ENCODE assay signal across 34 cellular contexts in genomic region chr7:19290066-19290465, GRCh38.
"Had no signal": no experiment of that assay in that cellular context is flagged by ENCODE, and none has a peak within 500 bp of the region (broad histone marks: within the 10 kb centered on the region; RNA-seq: fewer than 3 reads in every experiment).

No MANE protein-coding gene starts in this region.

- H3K27ac Mint-ChIP-seq: activated CD4-positive, alpha-beta memory T cell treated with anti-CD3 and anti-CD28 coated beads for 36 hours; activated CD4-positive, alpha-beta T cell treated with anti-CD3 and anti-CD28 coated beads for 36 hours; activated CD4-positive, alpha-beta T cell treated with anti-CD3 and anti-CD28 coated beads, Interleukin-2, amount 10 ng/mL, durations not matched to agents 24 days and 14 days; activated CD8-positive, alpha-beta memory T cell treated with anti-CD3 and anti-CD28 coated beads, Interleukin-2, amount 10 ng/mL, durations not matched to agents 7 days and 5 days; activated CD8-positive, alpha-beta T cell treated with anti-CD3 and anti-CD28 coated beads, Interleukin-2, amount 10 ng/mL, durations not matched to agents 7 days and 5 days; activated naive CD4-positive, alpha-beta T cell treated with anti-CD3 and anti-CD28 coated beads for 36 hours; activated naive CD4-positive, alpha-beta T cell treated with anti-CD3 and anti-CD28 coated beads, Interleukin-2, amount 50 U/mL, for 24 hours; activated naive CD8-positive, alpha-beta T cell treated with anti-CD3 and anti-CD28 coated beads for 36 hours; activated naive CD8-positive, alpha-beta T cell treated with anti-CD3 and anti-CD28 coated beads, Interleukin-2, amount 50 U/mL, for 24 hours; activated T-helper 1 cell treated with anti-CD3 and anti-CD28 coated beads, Interleukin-12 subunit alpha, Interleukin-12 subunit beta, Interleukin-2, Interleukin-4 antibody, amounts not matched to agents 30 ng/mL and 10 ng/mL and 1 ng/mL, durations not matched to agents 14 hours and 24 hours and 36 hours; activated T-helper 2 cell treated with anti-CD3 and anti-CD28 coated beads, Interferon-gamma antibody, Interleukin-2, Interleukin-4, amounts not matched to agents 10 μg/mL and 5 μg/mL and 100 μg/mL, durations not matched to agents 14 hours and 24 hours and 36 hours; effector memory CD8-positive, alpha-beta T cell; T-helper 17 cell; T-helper 2 cell treated with Interferon-gamma antibody and Interleukin-4, amounts not matched to agents 5 μg/mL and 100 μg/mL, for 36 hours had no signal

- H3K4me3 Mint-ChIP-seq: activated CD4-positive, alpha-beta memory T cell treated with anti-CD3 and anti-CD28 coated beads for 36 hours; activated CD4-positive, alpha-beta T cell treated with anti-CD3 and anti-CD28 coated beads for 36 hours; activated CD4-positive, alpha-beta T cell treated with anti-CD3 and anti-CD28 coated beads, Interleukin-2, amount 10 ng/mL, durations not matched to agents 24 days and 14 days; activated CD8-positive, alpha-beta memory T cell treated with anti-CD3 and anti-CD28 coated beads, Interleukin-2, amount 10 ng/mL, durations not matched to agents 7 days and 5 days; activated CD8-positive, alpha-beta T cell treated with anti-CD3 and anti-CD28 coated beads, Interleukin-2, amount 10 ng/mL, durations not matched to agents 7 days and 5 days; activated naive CD4-positive, alpha-beta T cell treated with anti-CD3 and anti-CD28 coated beads for 36 hours; activated naive CD4-positive, alpha-beta T cell treated with anti-CD3 and anti-CD28 coated beads, Interleukin-2, amount 50 U/mL, for 24 hours; activated naive CD8-positive, alpha-beta T cell treated with anti-CD3 and anti-CD28 coated beads for 36 hours; activated naive CD8-positive, alpha-beta T cell treated with anti-CD3 and anti-CD28 coated beads, Interleukin-2, amount 50 U/mL, for 24 hours; activated T-helper 1 cell treated with anti-CD3 and anti-CD28 coated beads, Interleukin-12 subunit alpha, Interleukin-12 subunit beta, Interleukin-2, Interleukin-4 antibody, amounts not matched to agents 30 ng/mL and 10 ng/mL and 1 ng/mL, durations not matched to agents 14 hours and 24 hours and 36 hours; effector memory CD8-positive, alpha-beta T cell; T-helper 17 cell; T-helper 2 cell treated with Interferon-gamma antibody and Interleukin-4, amounts not matched to agents 5 μg/mL and 100 μg/mL, for 36 hours had no signal

- H3K27me3 ChIP-seq: adrenal gland, body of pancreas, esophagus muscularis mucosa, foreskin keratinocyte, gastroesophageal sphincter, heart right ventricle had no signal

- H3K27ac ChIP-seq: adrenal gland, body of pancreas, esophagus muscularis mucosa, foreskin keratinocyte, gastroesophageal sphincter, heart right ventricle had no signal

- DNase-seq: activated CD4-positive, alpha-beta memory T cell treated with anti-CD3 and anti-CD28 coated beads for 36 hours; activated CD4-positive, alpha-beta T cell treated with anti-CD3 and anti-CD28 coated beads for 36 hours; activated CD4-positive, alpha-beta T cell treated with anti-CD3 and anti-CD28 coated beads, Interleukin-2, amount 10 ng/mL, durations not matched to agents 24 days and 14 days; activated CD4-positive, CD25-positive, alpha-beta regulatory T cell; activated CD4-positive, CD25-positive, alpha-beta regulatory T cell treated with anti-CD3 and anti-CD28 coated beads, Interleukin-2, amount 50 U/mL, for 72 hours; activated CD8-positive, alpha-beta memory T cell treated with anti-CD3 and anti-CD28 coated beads, Interleukin-2, amount 10 ng/mL, durations not matched to agents 7 days and 5 days; activated CD8-positive, alpha-beta memory T cell treated with anti-CD3 and anti-CD28 coated beads, Interleukin-2, amount 50 U/mL, for 4 hours; activated CD8-positive, alpha-beta T cell treated with anti-CD3 and anti-CD28 coated beads, Interleukin-2, amount 10 ng/mL, durations not matched to agents 7 days and 5 days; activated effector memory CD4-positive, alpha-beta T cell treated with anti-CD3 and anti-CD28 coated beads, Interleukin-2, amount 50 U/mL, for 16 hours; activated naive CD4-positive, alpha-beta T cell treated with anti-CD3 and anti-CD28 coated beads for 36 hours; activated naive CD8-positive, alpha-beta T cell treated with anti-CD3 and anti-CD28 coated beads for 36 hours; activated naive CD8-positive, alpha-beta T cell treated with anti-CD3 and anti-CD28 coated beads, Interleukin-2, amount 50 U/mL, for 24 hours; activated T-cell treated with anti-CD3 and anti-CD28 coated beads, Interleukin-2, amount 50 U/mL, for 1 hour; activated T-cell treated with anti-CD3 and anti-CD28 coated beads, Interleukin-2, amount 50 U/mL, for 48 hours; adrenal gland; amygdala; aorta; body of pancreas; caudate nucleus; cortex of kidney; dermis blood vessel endothelial cell; effector CD4-positive, alpha-beta T cell; effector memory CD8-positive, alpha-beta T cell; erythroblast; foreskin keratinocyte; heart right ventricle; T-helper 17 cell; T1000 had no signal

- H3K9me3 Mint-ChIP-seq: activated CD4-positive, alpha-beta T cell treated with anti-CD3 and anti-CD28 coated beads, Interleukin-2, amount 10 ng/mL, durations not matched to agents 24 days and 14 days; activated naive CD8-positive, alpha-beta T cell treated with anti-CD3 and anti-CD28 coated beads for 36 hours; activated naive CD8-positive, alpha-beta T cell treated with anti-CD3 and anti-CD28 coated beads, Interleukin-2, amount 50 U/mL, for 24 hours; activated T-helper 1 cell treated with anti-CD3 and anti-CD28 coated beads, Interleukin-12 subunit alpha, Interleukin-12 subunit beta, Interleukin-2, Interleukin-4 antibody, amounts not matched to agents 30 ng/mL and 10 ng/mL and 1 ng/mL, durations not matched to agents 14 hours and 24 hours and 36 hours; activated T-helper 2 cell treated with anti-CD3 and anti-CD28 coated beads, Interferon-gamma antibody, Interleukin-2, Interleukin-4, amounts not matched to agents 10 μg/mL and 5 μg/mL and 100 μg/mL, durations not matched to agents 14 hours and 24 hours and 36 hours; T-helper 2 cell treated with Interferon-gamma antibody and Interleukin-4, amounts not matched to agents 5 μg/mL and 100 μg/mL, for 36 hours had no signal

- H3K36me3 Mint-ChIP-seq: activated CD4-positive, alpha-beta memory T cell treated with anti-CD3 and anti-CD28 coated beads for 36 hours; activated CD8-positive, alpha-beta memory T cell treated with anti-CD3 and anti-CD28 coated beads, Interleukin-2, amount 10 ng/mL, durations not matched to agents 7 days and 5 days; activated naive CD4-positive, alpha-beta T cell treated with anti-CD3 and anti-CD28 coated beads, Interleukin-2, amount 50 U/mL, for 24 hours; activated naive CD8-positive, alpha-beta T cell treated with anti-CD3 and anti-CD28 coated beads for 36 hours had no signal

- H3K36me3 ChIP-seq: adrenal gland, esophagus muscularis mucosa, gastroesophageal sphincter, heart right ventricle had no signal

- H3K27me3 Mint-ChIP-seq: activated CD4-positive, alpha-beta memory T cell treated with anti-CD3 and anti-CD28 coated beads for 36 hours; activated CD4-positive, alpha-beta T cell treated with anti-CD3 and anti-CD28 coated beads for 36 hours; activated CD4-positive, alpha-beta T cell treated with anti-CD3 and anti-CD28 coated beads, Interleukin-2, amount 10 ng/mL, durations not matched to agents 24 days and 14 days; activated CD8-positive, alpha-beta memory T cell treated with anti-CD3 and anti-CD28 coated beads, Interleukin-2, amount 10 ng/mL, durations not matched to agents 7 days and 5 days; activated naive CD4-positive, alpha-beta T cell treated with anti-CD3 and anti-CD28 coated beads, Interleukin-2, amount 50 U/mL, for 24 hours; activated naive CD8-positive, alpha-beta T cell treated with anti-CD3 and anti-CD28 coated beads for 36 hours; activated naive CD8-positive, alpha-beta T cell treated with anti-CD3 and anti-CD28 coated beads, Interleukin-2, amount 50 U/mL, for 24 hours; effector memory CD8-positive, alpha-beta T cell; T-helper 17 cell had no signal

- H3K4me1 Mint-ChIP-seq: activated CD4-positive, alpha-beta T cell treated with anti-CD3 and anti-CD28 coated beads for 36 hours; activated CD4-positive, alpha-beta T cell treated with anti-CD3 and anti-CD28 coated beads, Interleukin-2, amount 10 ng/mL, durations not matched to agents 24 days and 14 days; activated CD8-positive, alpha-beta memory T cell treated with anti-CD3 and anti-CD28 coated beads, Interleukin-2, amount 10 ng/mL, durations not matched to agents 7 days and 5 days; activated naive CD4-positive, alpha-beta T cell treated with anti-CD3 and anti-CD28 coated beads, Interleukin-2, amount 50 U/mL, for 24 hours; activated naive CD8-positive, alpha-beta T cell treated with anti-CD3 and anti-CD28 coated beads for 36 hours; activated naive CD8-positive, alpha-beta T cell treated with anti-CD3 and anti-CD28 coated beads, Interleukin-2, amount 50 U/mL, for 24 hours; T-helper 17 cell had no signal

- H3K4me1 ChIP-seq: body of pancreas, esophagus muscularis mucosa, foreskin keratinocyte, gastroesophageal sphincter, heart right ventricle had no signal

- H3K4me3 ChIP-seq: adrenal gland, body of pancreas, esophagus muscularis mucosa, gastroesophageal sphincter, heart right ventricle had no signal

- H3K9me3 ChIP-seq: adrenal gland, body of pancreas, esophagus muscularis mucosa, gastroesophageal sphincter, heart right ventricle had no signal
